Comparison of ENCODE assay signal across 13 cellular contexts in genomic region chr7:107614425-107614824, GRCh38. TPM values are rescaled to one million over a fixed set of nuclear protein-coding genes. Genes with fewer than 3 reads are reported as not detected.
DNase-seq lines count a peak whose midpoint lies in the region; ATAC-seq and TF ChIP-seq lines count a peak whose summit lies in the region.
"Had no signal": no experiment of that assay in that cellular context is flagged by ENCODE, and none has a peak within 500 bp of the region (broad histone marks: within the 10 kb centered on the region; RNA-seq: fewer than 3 reads in every experiment).

No MANE protein-coding gene starts in this region.

- peak overlapping the region; percentile 28 for H3K4me2 ChIP-seq in skeletal muscle satellite cell (ENCODE audit: low read length)

- H3K9me3 ChIP-seq in skeletal muscle satellite cell (replicated peaks; ENCODE audit: low read length), result no peaks in the 10 kb centered on the region
- H3K9me3 ChIP-seq in tibial artery, result no peaks in the 10 kb centered on the region

- in situ Hi-C loops in brain microvascular endothelial cell (cut with HindIII; ENCODE audit: low pct_ligation_motif_present, low sequenced_read_pairs), result no loop called here

- H3K4me1 ChIP-seq in skeletal muscle satellite cell (ENCODE audit: control insufficient read depth, insufficient read depth, low read length) (peaks cover 10% of the 10 kb centered on the region), tibial artery (peaks cover 0 to 12% (median 3%) of the 10 kb centered on the region in 4 donors)

- DNase-seq in NCI-H2171 treated with DMSO at 0.1 percent for 48 hours (lab: John Stamatoyannopoulos, UW) (peak; percentile 42), NCI-H2171 (lab: John Stamatoyannopoulos, UW) (no peak), brain microvascular endothelial cell (peak; percentile 14), tibial artery (no peak)
- DNase-seq: ACHN; activated CD4-positive, CD25-positive, alpha-beta regulatory T cell; activated effector memory CD4-positive, alpha-beta T cell treated with anti-CD3 and anti-CD28 coated beads, Interleukin-2, amount 50 U/mL, for 16 hours; dorsolateral prefrontal cortex; naive thymus-derived CD8-positive, alpha-beta T cell; RPMI8226 had no signal

- no peak overlapping the region for H3K27ac ChIP-seq in brain microvascular endothelial cell
- no peak overlapping the region for H3K27ac ChIP-seq in tibial artery
- H3K27ac ChIP-seq: dorsolateral prefrontal cortex had no signal

- no peak for ATAC-seq in HG02610 (IDR thresholded peaks at IDR 0.05; ENCODE audit: unreplicated experiment)
- ATAC-seq: naive thymus-derived CD8-positive, alpha-beta T cell; stimulated activated memory B cell treated with anti-CD40 and anti-IgM and Interleukin-4, amounts not matched to agents 10 μg/mL and 1 μg/mL and 100 μg/mL, for 72 hours had no signal

- H3K4me3 ChIP-seq in brain microvascular endothelial cell (ENCODE audit: low read depth, low read length), result no peak overlapping the region
- H3K4me3 ChIP-seq in skeletal muscle satellite cell (ENCODE audit: low read length), result peak overlapping the region; percentile 7
- H3K4me3 ChIP-seq in tibial artery, result no peak overlapping the region
- H3K4me3 ChIP-seq: dorsolateral prefrontal cortex had no signal

- H3K27me3 ChIP-seq in brain microvascular endothelial cell (replicated peaks) (no peaks in the 10 kb centered on the region), skeletal muscle satellite cell (ENCODE audit: control insufficient read depth, insufficient read depth, low read length) (no peaks in the 10 kb centered on the region), tibial artery (no peaks in the 10 kb centered on the region)
- H3K27me3 ChIP-seq: dorsolateral prefrontal cortex had no signal

- intact Hi-C loops in tibial artery (cut with DNase I; ENCODE audit: low total_unique reads), result no loop called here

- H3K9ac ChIP-seq in skeletal muscle satellite cell (ENCODE audit: low read depth, low read length), result no peak overlapping the region

- H3K36me3 ChIP-seq in brain microvascular endothelial cell (replicated peaks), result peaks cover 7% of the 10 kb centered on the region
- peaks cover 23% of the 10 kb centered on the region for H3K36me3 ChIP-seq in skeletal muscle satellite cell (ENCODE audit: insufficient read depth, low read length)
- H3K36me3 ChIP-seq in tibial artery, result peaks cover 23 to 44% (median 35%) of the 10 kb centered on the region in 3 donors

- TF ChIP-seq CTCF in brain microvascular endothelial cell (IDR thresholded peaks at IDR 0.05; ENCODE audit: low read depth, low read length, missing control alignments), result no peak
- no peak for TF ChIP-seq CTCF in tibial artery (IDR thresholded peaks at IDR 0.05)

RNA-seq across cellular contexts. Expression of gene BCAP29, which starts 34.4 kb away (rescaled TPM):
- total RNA-seq in skeletal muscle satellite cell (2012; rRNA removed), result 82.3 and 87.2 TPM in 2 replicates

RNA-seq across cellular contexts. Expression of gene SLC26A4, which starts 46.2 kb away (rescaled TPM):
- total RNA-seq in skeletal muscle satellite cell (2012; rRNA removed), result 0.87 and 2.0 TPM in 2 replicates

RNA-seq across cellular contexts. Expression of gene DUS4L, which starts 50.7 kb away (rescaled TPM):
- 5.9 and 7.1 TPM in 2 replicates for total RNA-seq in skeletal muscle satellite cell (2012; rRNA removed)

RNA-seq across cellular contexts. Expression of gene COG5, which starts 50.7 kb away (rescaled TPM):
- total RNA-seq in skeletal muscle satellite cell (2012; rRNA removed), result 21.0 and 21.8 TPM in 2 replicates

Comparison
In these comparisons a context has a peak if more than half of its experiments do, and no peak if none do; other contexts are left out.
1. DNase-seq: peak in NCI-H2171 treated with DMSO at 0.1 percent for 48 hours (single experiment) and brain microvascular endothelial cell (single experiment); none in NCI-H2171 (single experiment) and tibial artery (0 of 2).